ENCODE assay signal across 9 cellular contexts in genomic region chr7:82740246-82740848, GRCh38.
DNase-seq lines count a peak whose midpoint lies in the region; ATAC-seq and TF ChIP-seq lines count a peak whose summit lies in the region.
"Had no signal": no experiment of that assay in that cellular context is flagged by ENCODE, and none has a peak within 500 bp of the region (broad histone marks: within the 10 kb centered on the region; RNA-seq: fewer than 3 reads in every experiment).

No MANE protein-coding gene starts in this region.

- ATAC-seq in DND-41 (ENCODE audit: insufficient read depth, low read depth) = no peak; the same call in 2 of the 3 replicates
- ATAC-seq in HG03457 (IDR thresholded peaks at IDR 0.05; ENCODE audit: unreplicated experiment) = peak; percentile 61
- no peak for ATAC-seq in HG03354 (IDR thresholded peaks at IDR 0.05; ENCODE audit: poor library complexity, severe bottlenecking, unreplicated experiment)
- ATAC-seq in GM18502 (IDR thresholded peaks at IDR 0.05; ENCODE audit: poor library complexity, unreplicated experiment) = no peak
- no peak for ATAC-seq in GM19455 (IDR thresholded peaks at IDR 0.05; ENCODE audit: unreplicated experiment)
- ATAC-seq: right cardiac atrium had no signal

- no peaks in the 10 kb centered on the region for H3K27me3 Mint-ChIP-seq in nephron (ENCODE audit: low read depth)

- peak; percentile 59 for TF ChIP-seq CTCF in DND-41 (IDR thresholded peaks at IDR 0.05; ENCODE audit: borderline replicate concordance, extremely low read depth, low read length, poor library complexity, severe bottlenecking)
- peak; percentile 83 for TF ChIP-seq CTCF in cardiac fibroblast (IDR thresholded peaks at IDR 0.05; ENCODE audit: low read depth, low read length)
- TF ChIP-seq CTCF in nephron (IDR thresholded peaks at IDR 0.05; ENCODE audit: unreplicated experiment in 3 of 3) = peak; percentile 12 to 60 (median 24)

- no peaks in the 10 kb centered on the region for H4K20me1 ChIP-seq in DND-41 (ENCODE audit: insufficient read depth, low read length)

- no peaks in the 10 kb centered on the region for H3K4me1 Mint-ChIP-seq in nephron

- no peak overlapping the region for H3K4me3 Mint-ChIP-seq in nephron

- no peak overlapping the region for H3K27ac Mint-ChIP-seq in nephron

- no peaks in the 10 kb centered on the region for H3K9me3 ChIP-seq in DND-41 (ENCODE audit: insufficient read depth, low read length, severe bottlenecking)

- H3K9me3 Mint-ChIP-seq in nephron = no peaks in the 10 kb centered on the region

- H3K9ac ChIP-seq in DND-41 (ENCODE audit: low read depth, low read length) = no peak overlapping the region

- H2AFZ ChIP-seq in DND-41 (ENCODE audit: low read depth, low read length) = no peak overlapping the region

- H3K27ac ChIP-seq in DND-41 (ENCODE audit: low read length) = no peak overlapping the region

- no peak overlapping the region for H3K4me2 ChIP-seq in DND-41 (ENCODE audit: insufficient read depth, low read length)

- no peaks in the 10 kb centered on the region for H3K36me3 Mint-ChIP-seq in nephron (ENCODE audit: low read depth)

- H3K36me3 ChIP-seq in DND-41 (ENCODE audit: insufficient read depth, low read length) = no peaks in the 10 kb centered on the region

- H3K4me3 ChIP-seq in DND-41 (ENCODE audit: low read depth in 1 of 2, low read length in 2 of 2) (no peak overlapping the region), cardiac fibroblast (replicated peaks in 1 of 2; ENCODE audit: low read depth in 2 of 2, low read length in 2 of 2) (no peak overlapping the region)

- H3K79me2 ChIP-seq in DND-41 (ENCODE audit: insufficient read depth, low read length) = no peaks in the 10 kb centered on the region

- H3K4me1 ChIP-seq in DND-41 (ENCODE audit: insufficient read depth, low read length) = no peaks in the 10 kb centered on the region

- peak; percentile 35 for DNase-seq in DND-41
- peak; percentile 52 for DNase-seq in NCI-H774 (lab: John Stamatoyannopoulos, UW)
- DNase-seq in cardiac fibroblast (ENCODE audit: low read depth in 2 of 2) = peak; percentile 71 to 74

- H3K27me3 ChIP-seq in DND-41 (ENCODE audit: insufficient read depth, low read length, poor library complexity) = no peaks in the 10 kb centered on the region

Comparison
In these comparisons a context has a peak if more than half of its experiments do, and no peak if none do; other contexts are left out.
1. CTCF ChIP-seq: peak in every context shown above with its lines; median percentile 83 in cardiac fibroblast; 59 in DND-41; 24 in nephron.